ENCODE assay signal across 2 cellular contexts in genomic region chr15:62909257-62909656, GRCh38.
TF ChIP-seq lines count a peak whose summit lies in the region.

No MANE protein-coding gene starts in this region.

TF ChIP-seq in IMR-90, 13 proteins besides CTCF, POLR2A, EP300 and RAD21:
- no peak for TF ChIP-seq MAFK (IDR thresholded peaks at IDR 0.05; ENCODE audit: low read depth, low read length)
- TF ChIP-seq ELK1 (IDR thresholded peaks at IDR 0.05; ENCODE audit: borderline replicate concordance, low read depth, low read length), result no peak
- TF ChIP-seq RFX5 (IDR thresholded peaks at IDR 0.05; ENCODE audit: low read depth, low read length), result no peak
- TF ChIP-seq RCOR1 (IDR thresholded peaks at IDR 0.05; ENCODE audit: insufficient replicate concordance, low read length), result no peak
- no peak for TF ChIP-seq FOS (IDR thresholded peaks at IDR 0.05; ENCODE audit: low read depth, low read length)
- no peak for TF ChIP-seq CHD1 (IDR thresholded peaks at IDR 0.05; ENCODE audit: low read depth, low read length)
- no peak for TF ChIP-seq USF2 (IDR thresholded peaks at IDR 0.05; ENCODE audit: low read depth, low read length)
- TF ChIP-seq SMC3 (IDR thresholded peaks at IDR 0.05; ENCODE audit: low read depth, low read length), result no peak
- TF ChIP-seq MAZ (IDR thresholded peaks at IDR 0.05; ENCODE audit: borderline replicate concordance, low read depth, low read length), result no peak
- TF ChIP-seq MXI1 (IDR thresholded peaks at IDR 0.05; ENCODE audit: borderline replicate concordance, low read depth, low read length), result no peak
- TF ChIP-seq NFE2L2 (IDR thresholded peaks at IDR 0.05; ENCODE audit: low read depth, low read length), result no peak
- TF ChIP-seq BHLHE40 (IDR thresholded peaks at IDR 0.05; ENCODE audit: low read depth, low read length), result no peak
- TF ChIP-seq CEBPB (IDR thresholded peaks at IDR 0.05; ENCODE audit: low read depth, low read length), result no peak

TF ChIP-seq in endothelial cell of umbilical vein, 7 proteins besides CTCF, POLR2A, EP300 and RAD21:
- TF ChIP-seq POLR2AphosphoS5 (IDR thresholded peaks at IDR 0.05; ENCODE audit: insufficient read depth, low read depth, low read length), result no peak
- TF ChIP-seq GATA2 (IDR thresholded peaks at IDR 0.05; ENCODE audit: insufficient read depth, insufficient read length, low read depth, low read length), result no peak
- TF ChIP-seq MYC (IDR thresholded peaks at IDR 0.05; ENCODE audit: low read depth, low read length), result no peak
- no peak for TF ChIP-seq MAX (IDR thresholded peaks at IDR 0.05; ENCODE audit: insufficient read depth, insufficient read length)
- TF ChIP-seq EZH2 (IDR thresholded peaks at IDR 0.05; ENCODE audit: borderline replicate concordance, low read depth, low read length, severe bottlenecking), result no peak
- TF ChIP-seq FOS (IDR thresholded peaks at IDR 0.05; ENCODE audit: borderline replicate concordance, insufficient read depth, low read length), result no peak
- TF ChIP-seq JUN (IDR thresholded peaks at IDR 0.05; ENCODE audit: borderline replicate concordance, insufficient read depth, insufficient read length, low read depth), result no peak
TF ChIP-seq in endothelial cell of umbilical vein: peak in this region for 0.
